1 cellular context compared by ENCODE assay signal in the genomic region with DNA sequence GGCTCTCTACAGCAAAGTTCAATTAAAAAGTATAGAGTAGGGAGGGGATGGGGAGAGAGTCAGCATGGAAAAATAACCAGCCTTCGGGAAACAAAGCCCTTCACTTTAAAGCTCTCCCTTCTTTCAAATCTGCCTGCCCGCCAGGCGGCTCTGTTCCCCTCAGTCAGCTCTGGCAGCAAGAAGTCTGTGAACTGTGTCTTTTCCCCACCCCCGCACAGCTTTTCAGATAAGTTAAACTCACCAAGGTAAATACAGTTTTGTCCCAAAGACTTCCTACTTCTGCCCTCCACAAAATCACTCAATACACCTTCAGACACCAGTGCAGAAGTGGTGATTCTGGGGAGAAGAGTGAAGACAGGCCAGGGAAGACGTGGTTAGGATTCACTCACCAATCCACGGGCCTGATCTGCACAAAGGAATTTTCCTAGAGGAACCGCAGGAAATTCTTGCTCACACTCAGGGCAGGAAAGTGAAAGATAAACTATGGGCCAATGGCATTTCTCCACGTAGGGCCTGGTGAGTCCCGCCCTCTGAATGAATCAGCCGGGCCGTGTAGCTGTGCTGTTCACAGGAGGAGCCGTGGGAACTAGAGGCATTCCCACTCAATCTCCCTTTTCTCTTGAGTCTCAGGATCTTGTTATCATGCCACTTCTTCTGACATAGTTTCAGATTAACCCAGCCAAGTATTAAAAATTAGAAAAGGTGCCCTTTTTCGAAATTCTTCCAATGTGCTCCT.
TF ChIP-seq lines count a peak whose summit lies in the region.

A gene with protein sequence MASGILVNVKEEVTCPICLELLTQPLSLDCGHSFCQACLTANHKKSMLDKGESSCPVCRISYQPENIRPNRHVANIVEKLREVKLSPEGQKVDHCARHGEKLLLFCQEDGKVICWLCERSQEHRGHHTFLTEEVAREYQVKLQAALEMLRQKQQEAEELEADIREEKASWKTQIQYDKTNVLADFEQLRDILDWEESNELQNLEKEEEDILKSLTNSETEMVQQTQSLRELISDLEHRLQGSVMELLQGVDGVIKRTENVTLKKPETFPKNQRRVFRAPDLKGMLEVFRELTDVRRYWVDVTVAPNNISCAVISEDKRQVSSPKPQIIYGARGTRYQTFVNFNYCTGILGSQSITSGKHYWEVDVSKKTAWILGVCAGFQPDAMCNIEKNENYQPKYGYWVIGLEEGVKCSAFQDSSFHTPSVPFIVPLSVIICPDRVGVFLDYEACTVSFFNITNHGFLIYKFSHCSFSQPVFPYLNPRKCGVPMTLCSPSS (minus strand): TSS at position 448 of the 736 bp plus-strand sequence. CDS start 4,897 bp downstream, outside the sequence.

TF ChIP-seq in HepG2, 621 proteins besides CTCF, POLR2A, EP300 and RAD21 (continued from another document and continues in another):
- TF ChIP-seq, protein P1, sequence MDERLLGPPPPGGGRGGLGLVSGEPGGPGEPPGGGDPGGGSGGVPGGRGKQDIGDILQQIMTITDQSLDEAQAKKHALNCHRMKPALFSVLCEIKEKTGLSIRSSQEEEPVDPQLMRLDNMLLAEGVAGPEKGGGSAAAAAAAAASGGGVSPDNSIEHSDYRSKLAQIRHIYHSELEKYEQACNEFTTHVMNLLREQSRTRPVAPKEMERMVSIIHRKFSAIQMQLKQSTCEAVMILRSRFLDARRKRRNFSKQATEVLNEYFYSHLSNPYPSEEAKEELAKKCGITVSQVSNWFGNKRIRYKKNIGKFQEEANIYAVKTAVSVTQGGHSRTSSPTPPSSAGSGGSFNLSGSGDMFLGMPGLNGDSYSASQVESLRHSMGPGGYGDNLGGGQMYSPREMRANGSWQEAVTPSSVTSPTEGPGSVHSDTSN (CRISPR knock-in tag; IDR thresholded peaks at IDR 0.05) = no peak
- TF ChIP-seq EED (CRISPR knock-in tag; IDR thresholded peaks at IDR 0.05) = no peak
- TF ChIP-seq, protein P2, sequence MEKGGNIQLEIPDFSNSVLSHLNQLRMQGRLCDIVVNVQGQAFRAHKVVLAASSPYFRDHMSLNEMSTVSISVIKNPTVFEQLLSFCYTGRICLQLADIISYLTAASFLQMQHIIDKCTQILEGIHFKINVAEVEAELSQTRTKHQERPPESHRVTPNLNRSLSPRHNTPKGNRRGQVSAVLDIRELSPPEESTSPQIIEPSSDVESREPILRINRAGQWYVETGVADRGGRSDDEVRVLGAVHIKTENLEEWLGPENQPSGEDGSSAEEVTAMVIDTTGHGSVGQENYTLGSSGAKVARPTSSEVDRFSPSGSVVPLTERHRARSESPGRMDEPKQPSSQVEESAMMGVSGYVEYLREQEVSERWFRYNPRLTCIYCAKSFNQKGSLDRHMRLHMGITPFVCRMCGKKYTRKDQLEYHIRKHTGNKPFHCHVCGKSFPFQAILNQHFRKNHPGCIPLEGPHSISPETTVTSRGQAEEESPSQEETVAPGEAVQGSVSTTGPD (CRISPR knock-in tag; IDR thresholded peaks at IDR 0.05) = no peak
- no peak for TF ChIP-seq NONO (IDR thresholded peaks at IDR 0.05)
- no peak for TF ChIP-seq NONO (CRISPR knock-in tag; conservative IDR thresholded peaks at IDR 0.05)
- peak; percentile 57 for TF ChIP-seq TEAD3 (CRISPR knock-in tag; optimal IDR thresholded peaks at IDR 0.05; ENCODE audit: borderline replicate concordance)
- no peak for TF ChIP-seq ZBTB3 (CRISPR knock-in tag; IDR thresholded peaks at IDR 0.05; ENCODE audit: borderline replicate concordance, low read depth)
- TF ChIP-seq ZFP82 (CRISPR knock-in tag; IDR thresholded peaks at IDR 0.05; ENCODE audit: borderline replicate concordance) = no peak
- TF ChIP-seq TAF15 (IDR thresholded peaks at IDR 0.05; ENCODE audit: low read depth, low read length, poor library complexity, severe bottlenecking) = no peak
- 0 out of 4 replicates have a peak, but pooled peaks of 1 of the 2 experiments have one; percentile 30 for TF ChIP-seq KLF16 (CRISPR knock-in tag; IDR thresholded peaks at IDR 0.05)
- TF ChIP-seq KAT7 (CRISPR knock-in tag; IDR thresholded peaks at IDR 0.05; ENCODE audit: borderline replicate concordance) = peak; percentile 60
- TF ChIP-seq, protein P3, sequence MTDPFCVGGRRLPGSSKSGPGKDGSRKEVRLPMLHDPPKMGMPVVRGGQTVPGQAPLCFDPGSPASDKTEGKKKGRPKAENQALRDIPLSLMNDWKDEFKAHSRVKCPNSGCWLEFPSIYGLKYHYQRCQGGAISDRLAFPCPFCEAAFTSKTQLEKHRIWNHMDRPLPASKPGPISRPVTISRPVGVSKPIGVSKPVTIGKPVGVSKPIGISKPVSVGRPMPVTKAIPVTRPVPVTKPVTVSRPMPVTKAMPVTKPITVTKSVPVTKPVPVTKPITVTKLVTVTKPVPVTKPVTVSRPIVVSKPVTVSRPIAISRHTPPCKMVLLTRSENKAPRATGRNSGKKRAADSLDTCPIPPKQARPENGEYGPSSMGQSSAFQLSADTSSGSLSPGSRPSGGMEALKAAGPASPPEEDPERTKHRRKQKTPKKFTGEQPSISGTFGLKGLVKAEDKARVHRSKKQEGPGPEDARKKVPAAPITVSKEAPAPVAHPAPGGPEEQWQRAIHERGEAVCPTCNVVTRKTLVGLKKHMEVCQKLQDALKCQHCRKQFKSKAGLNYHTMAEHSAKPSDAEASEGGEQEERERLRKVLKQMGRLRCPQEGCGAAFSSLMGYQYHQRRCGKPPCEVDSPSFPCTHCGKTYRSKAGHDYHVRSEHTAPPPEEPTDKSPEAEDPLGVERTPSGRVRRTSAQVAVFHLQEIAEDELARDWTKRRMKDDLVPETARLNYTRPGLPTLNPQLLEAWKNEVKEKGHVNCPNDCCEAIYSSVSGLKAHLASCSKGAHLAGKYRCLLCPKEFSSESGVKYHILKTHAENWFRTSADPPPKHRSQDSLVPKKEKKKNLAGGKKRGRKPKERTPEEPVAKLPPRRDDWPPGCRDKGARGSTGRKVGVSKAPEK (CRISPR knock-in tag; IDR thresholded peaks at IDR 0.05; ENCODE audit: borderline replicate concordance) = no peak
- TF ChIP-seq NR1H2 (CRISPR knock-in tag; IDR thresholded peaks at IDR 0.05; ENCODE audit: borderline replicate concordance, low read depth) = no peak
- peak; percentile 52 for TF ChIP-seq GATAD2A (CRISPR knock-in tag; IDR thresholded peaks at IDR 0.05)
- no peak for TF ChIP-seq TCF7 (IDR thresholded peaks at IDR 0.05; ENCODE audit: low read depth)
- TF ChIP-seq ZSCAN25 (CRISPR knock-in tag; IDR thresholded peaks at IDR 0.05) = no peak
- TF ChIP-seq NFKBIZ (CRISPR knock-in tag; IDR thresholded peaks at IDR 0.05) = no peak
- TF ChIP-seq SETDB1 (CRISPR knock-in tag; IDR thresholded peaks at IDR 0.05; ENCODE audit: borderline replicate concordance) = no peak
- TF ChIP-seq, protein P4, sequence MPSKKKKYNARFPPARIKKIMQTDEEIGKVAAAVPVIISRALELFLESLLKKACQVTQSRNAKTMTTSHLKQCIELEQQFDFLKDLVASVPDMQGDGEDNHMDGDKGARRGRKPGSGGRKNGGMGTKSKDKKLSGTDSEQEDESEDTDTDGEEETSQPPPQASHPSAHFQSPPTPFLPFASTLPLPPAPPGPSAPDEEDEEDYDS (CRISPR knock-in tag; IDR thresholded peaks at IDR 0.05) = peak; percentile 61; the same call in 1 of the 2 replicates
- TF ChIP-seq ZNF557 (CRISPR knock-in tag; IDR thresholded peaks at IDR 0.05) = no peak
- no peak for TF ChIP-seq NFIB (CRISPR knock-in tag; IDR thresholded peaks at IDR 0.05; ENCODE audit: borderline replicate concordance)
- TF ChIP-seq ONECUT2 (CRISPR knock-in tag; IDR thresholded peaks at IDR 0.05) = no peak
- TF ChIP-seq, protein P5, sequence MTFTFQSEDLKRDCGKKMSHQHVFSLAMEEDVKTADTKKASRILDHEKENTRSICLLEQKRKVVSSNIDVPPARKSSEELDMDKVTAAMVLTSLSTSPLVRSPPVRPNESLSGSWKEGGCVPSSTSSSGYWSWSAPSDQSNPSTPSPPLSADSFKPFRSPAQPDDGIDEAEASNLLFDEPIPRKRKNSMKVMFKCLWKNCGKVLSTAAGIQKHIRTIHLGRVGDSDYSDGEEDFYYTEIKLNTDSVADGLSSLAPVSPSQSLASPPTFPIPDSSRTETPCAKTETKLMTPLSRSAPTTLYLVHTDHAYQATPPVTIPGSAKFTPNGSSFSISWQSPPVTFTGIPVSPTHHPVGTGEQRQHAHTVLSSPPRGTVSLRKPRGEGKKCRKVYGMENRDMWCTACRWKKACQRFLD (CRISPR knock-in tag; IDR thresholded peaks at IDR 0.05; ENCODE audit: borderline replicate concordance) = no peak
- TF ChIP-seq, protein P6, sequence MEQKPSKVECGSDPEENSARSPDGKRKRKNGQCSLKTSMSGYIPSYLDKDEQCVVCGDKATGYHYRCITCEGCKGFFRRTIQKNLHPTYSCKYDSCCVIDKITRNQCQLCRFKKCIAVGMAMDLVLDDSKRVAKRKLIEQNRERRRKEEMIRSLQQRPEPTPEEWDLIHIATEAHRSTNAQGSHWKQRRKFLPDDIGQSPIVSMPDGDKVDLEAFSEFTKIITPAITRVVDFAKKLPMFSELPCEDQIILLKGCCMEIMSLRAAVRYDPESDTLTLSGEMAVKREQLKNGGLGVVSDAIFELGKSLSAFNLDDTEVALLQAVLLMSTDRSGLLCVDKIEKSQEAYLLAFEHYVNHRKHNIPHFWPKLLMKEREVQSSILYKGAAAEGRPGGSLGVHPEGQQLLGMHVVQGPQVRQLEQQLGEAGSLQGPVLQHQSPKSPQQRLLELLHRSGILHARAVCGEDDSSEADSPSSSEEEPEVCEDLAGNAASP (CRISPR knock-in tag; IDR thresholded peaks at IDR 0.05; ENCODE audit: borderline replicate concordance) = no peak
- no peak for TF ChIP-seq NFE2L2 (IDR thresholded peaks at IDR 0.05; ENCODE audit: low read length)
- TF ChIP-seq, protein P7, sequence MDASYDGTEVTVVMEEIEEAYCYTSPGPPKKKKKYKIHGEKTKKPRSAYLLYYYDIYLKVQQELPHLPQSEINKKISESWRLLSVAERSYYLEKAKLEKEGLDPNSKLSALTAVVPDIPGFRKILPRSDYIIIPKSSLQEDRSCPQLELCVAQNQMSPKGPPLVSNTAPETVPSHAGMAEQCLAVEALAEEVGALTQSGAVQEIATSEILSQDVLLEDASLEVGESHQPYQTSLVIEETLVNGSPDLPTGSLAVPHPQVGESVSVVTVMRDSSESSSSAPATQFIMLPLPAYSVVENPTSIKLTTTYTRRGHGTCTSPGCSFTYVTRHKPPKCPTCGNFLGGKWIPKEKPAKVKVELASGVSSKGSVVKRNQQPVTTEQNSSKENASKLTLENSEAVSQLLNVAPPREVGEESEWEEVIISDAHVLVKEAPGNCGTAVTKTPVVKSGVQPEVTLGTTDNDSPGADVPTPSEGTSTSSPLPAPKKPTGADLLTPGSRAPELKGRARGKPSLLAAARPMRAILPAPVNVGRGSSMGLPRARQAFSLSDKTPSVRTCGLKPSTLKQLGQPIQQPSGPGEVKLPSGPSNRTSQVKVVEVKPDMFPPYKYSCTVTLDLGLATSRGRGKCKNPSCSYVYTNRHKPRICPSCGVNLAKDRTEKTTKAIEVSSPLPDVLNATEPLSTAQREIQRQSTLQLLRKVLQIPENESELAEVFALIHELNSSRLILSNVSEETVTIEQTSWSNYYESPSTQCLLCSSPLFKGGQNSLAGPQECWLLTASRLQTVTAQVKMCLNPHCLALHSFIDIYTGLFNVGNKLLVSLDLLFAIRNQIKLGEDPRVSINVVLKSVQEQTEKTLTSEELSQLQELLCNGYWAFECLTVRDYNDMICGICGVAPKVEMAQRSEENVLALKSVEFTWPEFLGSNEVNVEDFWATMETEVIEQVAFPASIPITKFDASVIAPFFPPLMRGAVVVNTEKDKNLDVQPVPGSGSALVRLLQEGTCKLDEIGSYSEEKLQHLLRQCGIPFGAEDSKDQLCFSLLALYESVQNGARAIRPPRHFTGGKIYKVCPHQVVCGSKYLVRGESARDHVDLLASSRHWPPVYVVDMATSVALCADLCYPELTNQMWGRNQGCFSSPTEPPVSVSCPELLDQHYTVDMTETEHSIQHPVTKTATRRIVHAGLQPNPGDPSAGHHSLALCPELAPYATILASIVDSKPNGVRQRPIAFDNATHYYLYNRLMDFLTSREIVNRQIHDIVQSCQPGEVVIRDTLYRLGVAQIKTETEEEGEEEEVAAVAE (CRISPR knock-in tag; IDR thresholded peaks at IDR 0.05; ENCODE audit: borderline replicate concordance) = no peak
- TF ChIP-seq ZNF766 (CRISPR knock-in tag; IDR thresholded peaks at IDR 0.05; ENCODE audit: borderline replicate concordance) = no peak
- no peak for TF ChIP-seq PPARG (CRISPR knock-in tag; conservative IDR thresholded peaks at IDR 0.05)
- TF ChIP-seq, protein P8, sequence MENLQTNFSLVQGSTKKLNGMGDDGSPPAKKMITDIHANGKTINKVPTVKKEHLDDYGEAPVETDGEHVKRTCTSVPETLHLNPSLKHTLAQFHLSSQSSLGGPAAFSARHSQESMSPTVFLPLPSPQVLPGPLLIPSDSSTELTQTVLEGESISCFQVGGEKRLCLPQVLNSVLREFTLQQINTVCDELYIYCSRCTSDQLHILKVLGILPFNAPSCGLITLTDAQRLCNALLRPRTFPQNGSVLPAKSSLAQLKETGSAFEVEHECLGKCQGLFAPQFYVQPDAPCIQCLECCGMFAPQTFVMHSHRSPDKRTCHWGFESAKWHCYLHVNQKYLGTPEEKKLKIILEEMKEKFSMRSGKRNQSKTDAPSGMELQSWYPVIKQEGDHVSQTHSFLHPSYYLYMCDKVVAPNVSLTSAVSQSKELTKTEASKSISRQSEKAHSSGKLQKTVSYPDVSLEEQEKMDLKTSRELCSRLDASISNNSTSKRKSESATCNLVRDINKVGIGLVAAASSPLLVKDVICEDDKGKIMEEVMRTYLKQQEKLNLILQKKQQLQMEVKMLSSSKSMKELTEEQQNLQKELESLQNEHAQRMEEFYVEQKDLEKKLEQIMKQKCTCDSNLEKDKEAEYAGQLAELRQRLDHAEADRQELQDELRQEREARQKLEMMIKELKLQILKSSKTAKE (CRISPR knock-in tag; IDR thresholded peaks at IDR 0.05; ENCODE audit: borderline replicate concordance) = no peak
- TF ChIP-seq MED13 (CRISPR knock-in tag; IDR thresholded peaks at IDR 0.05) = no peak
- TF ChIP-seq CAMTA2 (CRISPR knock-in tag; IDR thresholded peaks at IDR 0.05; ENCODE audit: borderline replicate concordance) = no peak
- no peak for TF ChIP-seq ZNF530 (CRISPR knock-in tag; IDR thresholded peaks at IDR 0.05; ENCODE audit: low read depth)
- TF ChIP-seq SAFB2 (CRISPR knock-in tag; IDR thresholded peaks at IDR 0.05; ENCODE audit: borderline replicate concordance, low read depth) = no peak
- TF ChIP-seq ZNF3 (CRISPR knock-in tag; IDR thresholded peaks at IDR 0.05) = no peak
- no peak for TF ChIP-seq ZBTB42 (CRISPR knock-in tag; IDR thresholded peaks at IDR 0.05)
- TF ChIP-seq ZNF317 (CRISPR knock-in tag; IDR thresholded peaks at IDR 0.05) = no peak
- TF ChIP-seq, protein P9, sequence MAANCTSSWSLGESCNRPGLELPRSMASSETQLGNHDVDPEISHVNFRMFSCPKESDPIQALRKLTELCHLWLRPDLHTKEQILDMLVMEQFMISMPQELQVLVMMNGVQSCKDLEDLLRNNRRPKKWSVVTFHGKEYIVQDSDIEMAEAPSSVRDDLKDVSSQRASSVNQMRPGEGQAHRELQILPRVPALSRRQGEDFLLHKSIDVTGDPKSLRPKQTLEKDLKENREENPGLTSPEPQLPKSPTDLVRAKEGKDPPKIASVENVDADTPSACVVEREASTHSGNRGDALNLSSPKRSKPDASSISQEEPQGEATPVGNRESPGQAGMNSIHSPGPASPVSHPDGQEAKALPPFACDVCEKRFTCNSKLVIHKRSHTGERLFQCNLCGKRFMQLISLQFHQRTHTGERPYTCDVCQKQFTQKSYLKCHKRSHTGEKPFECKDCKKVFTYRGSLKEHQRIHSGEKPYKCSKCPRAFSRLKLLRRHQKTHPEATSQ (CRISPR knock-in tag; IDR thresholded peaks at IDR 0.05; ENCODE audit: borderline replicate concordance) = no peak
- no peak for TF ChIP-seq ZFYVE20 (CRISPR knock-in tag; IDR thresholded peaks at IDR 0.05; ENCODE audit: borderline replicate concordance, low read depth)
- TF ChIP-seq, protein P10, sequence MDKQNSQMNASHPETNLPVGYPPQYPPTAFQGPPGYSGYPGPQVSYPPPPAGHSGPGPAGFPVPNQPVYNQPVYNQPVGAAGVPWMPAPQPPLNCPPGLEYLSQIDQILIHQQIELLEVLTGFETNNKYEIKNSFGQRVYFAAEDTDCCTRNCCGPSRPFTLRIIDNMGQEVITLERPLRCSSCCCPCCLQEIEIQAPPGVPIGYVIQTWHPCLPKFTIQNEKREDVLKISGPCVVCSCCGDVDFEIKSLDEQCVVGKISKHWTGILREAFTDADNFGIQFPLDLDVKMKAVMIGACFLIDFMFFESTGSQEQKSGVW (CRISPR knock-in tag; IDR thresholded peaks at IDR 0.05; ENCODE audit: borderline replicate concordance) = no peak
